ENCODE assay signal across 8 cellular contexts in genomic region chr20:63830821-63831593, GRCh38. TPM values are rescaled to one million over a fixed set of nuclear protein-coding genes. Genes with fewer than 3 reads are reported as not detected.
DNase-seq lines count a peak whose midpoint lies in the region; ATAC-seq and TF ChIP-seq lines count a peak whose summit lies in the region.

Gene ZBTB46 (minus strand): TSS chr20:63831264. CDS start chr20:63790757, 40,507 bp downstream.

- peaks cover 3% of the 10 kb centered on the region for H3K36me3 Mint-ChIP-seq in T-helper 1 cell treated with Interleukin-12 subunit alpha and Interleukin-12 subunit beta and Interleukin-4 antibody, amounts not matched to agents 30 μg/mL and 1 μg/mL, for 36 hours (ENCODE audit: low read depth)

- DNase-seq in T-helper 1 cell, result no peak
- DNase-seq in erythroblast (lab: John Stamatoyannopoulos, UW), result peak; percentile 62 to 75
- DNase-seq in aorta, result peak in 1 of 2 donors; percentile 82
- DNase-seq in superior temporal gyrus (ENCODE audit: extremely low spot score), result no peak

- peaks cover 49% of the 10 kb centered on the region for H3K27me3 Mint-ChIP-seq in T-helper 1 cell treated with Interleukin-12 subunit alpha and Interleukin-12 subunit beta and Interleukin-4 antibody, amounts not matched to agents 30 μg/mL and 1 μg/mL, for 36 hours (ENCODE audit: low read depth)

- no peaks in the 10 kb centered on the region for H3K9me2 ChIP-seq in SU-DHL-6 (replicated peaks; ENCODE audit: insufficient read depth, low read length)

- no peak within 1 kb of the TSS for H3K9ac ChIP-seq in SU-DHL-6 (ENCODE audit: low read length)
- H3K9ac ChIP-seq in mucosa of rectum (ENCODE audit: low read depth in 1 of 2, low read length in 2 of 2), result peak within 1 kb of the TSS in 1 of 2 donors; percentile 43

- H4K20me1 ChIP-seq in SU-DHL-6 (ENCODE audit: low read depth, low read length), result no peaks in the 10 kb centered on the region

- H3K36me3 ChIP-seq in SU-DHL-6 (ENCODE audit: low read length), result no peaks in the 10 kb centered on the region
- H3K36me3 ChIP-seq in mucosa of rectum (ENCODE audit: control insufficient read depth in 2 of 2, insufficient read depth in 2 of 2, low read length in 2 of 2), result no peaks in the 10 kb centered on the region
- H3K36me3 ChIP-seq in aorta (ENCODE audit: control insufficient read depth in 1 of 2, insufficient read depth in 2 of 2, low read length in 1 of 2), result no peaks in the 10 kb centered on the region

- no peak within 1 kb of the TSS for H3K27ac Mint-ChIP-seq in T-helper 1 cell treated with Interleukin-12 subunit alpha and Interleukin-12 subunit beta and Interleukin-4 antibody, amounts not matched to agents 30 μg/mL and 1 μg/mL, for 36 hours

- H3K4me1 ChIP-seq in mucosa of rectum (ENCODE audit: control insufficient read depth in 2 of 2, insufficient read depth in 2 of 2, low read length in 2 of 2), result peaks cover 12 to 24% of the 10 kb centered on the region in 2 donors
- H3K4me1 ChIP-seq in aorta (ENCODE audit: control insufficient read depth in 1 of 2, insufficient read depth in 2 of 2, low read length in 2 of 2), result no peaks in the 10 kb centered on the region

- H3K27ac ChIP-seq in SU-DHL-6 (ENCODE audit: low read depth, low read length), result no peak within 1 kb of the TSS
- peak within 1 kb of the TSS; percentile 38 to 67 for H3K27ac ChIP-seq in mucosa of rectum (ENCODE audit: low read depth in 2 of 2, low read length in 2 of 2)
- no peak within 1 kb of the TSS for H3K27ac ChIP-seq in aorta (ENCODE audit: low read depth in 1 of 2, low read length in 2 of 2)

- no peak for TF ChIP-seq POLR2A in erythroblast (IDR thresholded peaks at IDR 0.05; ENCODE audit: low read length)

- H3K4me1 Mint-ChIP-seq in T-helper 1 cell treated with Interleukin-12 subunit alpha and Interleukin-12 subunit beta and Interleukin-4 antibody, amounts not matched to agents 30 μg/mL and 1 μg/mL, for 36 hours (ENCODE audit: low read depth), result peaks cover 8% of the 10 kb centered on the region

- peak within 1 kb of the TSS; percentile 48 for H3K4me2 ChIP-seq in SU-DHL-6 (ENCODE audit: low read depth, low read length, poor library complexity, severe bottlenecking)

- no peaks in the 10 kb centered on the region for H3F3A ChIP-seq in SU-DHL-6 (ENCODE audit: insufficient read depth)

- intact Hi-C loops in aorta (cut with DNase I), result loop anchor here in 1 of 2 donors (5.0 kb wide), 1 partner anchor 36 kb away; the partner anchor contains the start of gene TPD52L2

- no peak within 1 kb of the TSS for H3K4me3 ChIP-seq in SU-DHL-6 (ENCODE audit: insufficient read depth, low read length, poor library complexity, severe bottlenecking)
- peak within 1 kb of the TSS; percentile 50 to 73 for H3K4me3 ChIP-seq in mucosa of rectum (ENCODE audit: low read length in 2 of 2)
- peak within 1 kb of the TSS; percentile 78 to 90 for H3K4me3 ChIP-seq in aorta (ENCODE audit: low read length in 2 of 2)

- TF ChIP-seq CTCF in SU-DHL-6 (IDR thresholded peaks at IDR 0.05; ENCODE audit: insufficient read depth, low read length, poor library complexity, severe bottlenecking), result no peak

- H3K27me3 ChIP-seq in SU-DHL-6 (ENCODE audit: low read length), result no peaks in the 10 kb centered on the region
- H3K27me3 ChIP-seq in mucosa of rectum (ENCODE audit: control insufficient read depth in 2 of 2, insufficient read depth in 2 of 2, low read length in 2 of 2), result peaks cover 20 to 24% of the 10 kb centered on the region in 2 donors
- H3K27me3 ChIP-seq in aorta (ENCODE audit: control insufficient read depth in 1 of 2, insufficient read depth in 2 of 2, low read length in 1 of 2), result no peaks in the 10 kb centered on the region

- 0 to 1% methylated on average over 4 to 152 of the region's 152 CpGs for WGBS in aorta, 2 donors

- H2AFZ ChIP-seq in SU-DHL-6 (ENCODE audit: low read depth, low read length, severe bottlenecking), result no peak within 1 kb of the TSS

- ATAC-seq in HG02981 (IDR thresholded peaks at IDR 0.05; ENCODE audit: unreplicated experiment) (peak; percentile 48), aorta (ENCODE audit: low FRiP score) (no peak)

- peak within 1 kb of the TSS; percentile 90 for H3K4me3 Mint-ChIP-seq in T-helper 1 cell treated with Interleukin-12 subunit alpha and Interleukin-12 subunit beta and Interleukin-4 antibody, amounts not matched to agents 30 μg/mL and 1 μg/mL, for 36 hours

- no peaks in the 10 kb centered on the region for H3K9me3 Mint-ChIP-seq in T-helper 1 cell treated with Interleukin-12 subunit alpha and Interleukin-12 subunit beta and Interleukin-4 antibody, amounts not matched to agents 30 μg/mL and 1 μg/mL, for 36 hours

- H3K9me3 ChIP-seq in SU-DHL-6 (ENCODE audit: insufficient read depth, low read length) (no peaks in the 10 kb centered on the region), mucosa of rectum (ENCODE audit: control insufficient read depth in 2 of 2, low read length in 2 of 2) (no peaks in the 10 kb centered on the region), aorta (ENCODE audit: control insufficient read depth, low read length) (no peaks in the 10 kb centered on the region)

- no peaks in the 10 kb centered on the region for H3K79me2 ChIP-seq in SU-DHL-6 (ENCODE audit: insufficient read depth, low read length)

RNA-seq across cellular contexts. Expression of gene ZBTB46, which starts in this region (rescaled TPM):
- 10 to 100 TPM; 17.4 to 22.7 TPM for total RNA-seq in aorta
- polyA plus RNA-seq in aorta, result 1 to 10 TPM in 1 of 2 donors, under 1 TPM in 1; 0.50 to 2.1 TPM

Comparison
In these comparisons a context has a peak if more than half of its experiments do, and no peak if none do; other contexts are left out.
1. DNase-seq: peak in erythroblast (2 of 2); none in T-helper 1 cell (0 of 5) and superior temporal gyrus (single experiment).
2. H3K27ac ChIP-seq: peak in mucosa of rectum (2 of 2); none in SU-DHL-6 (single experiment) and aorta (0 of 2).